9 cellular contexts compared by ENCODE assay signal in genomic region chr6:4021862-4022715, GRCh38. TPM values are rescaled to one million over a fixed set of nuclear protein-coding genes. Genes with fewer than 3 reads are reported as not detected.
DNase-seq lines count a peak whose midpoint lies in the region; ATAC-seq, FAIRE-seq and TF ChIP-seq lines count a peak whose summit lies in the region.
"Had no signal": no experiment of that assay in that cellular context is flagged by ENCODE, and none has a peak within 500 bp of the region (broad histone marks: within the 10 kb centered on the region; RNA-seq: fewer than 3 reads in every experiment).

No MANE protein-coding gene starts in this region.

- peak overlapping the region; percentile 86 for H3K4me2 ChIP-seq in SU-DHL-6 (ENCODE audit: low read depth, low read length, poor library complexity, severe bottlenecking)

- peak overlapping the region; percentile 97 for H3K27ac Mint-ChIP-seq in activated CD4-positive, alpha-beta T cell treated with anti-CD3 and anti-CD28 coated beads for 36 hours

- no peak for FAIRE-seq in pancreas (lab: Jason Lieb, UNC)

- intact Hi-C loops in activated CD4-positive, alpha-beta T cell treated with anti-CD3 and anti-CD28 coated beads for 36 hours (cut with DNase I, micrococcal nuclease) = loop anchor here (1.0 to 5.0 kb wide), 9 partner anchors 37 to 1257 kb away; partner anchors contain the start of genes BPHL (in 1 of the 2), CDYL (in 1 of the 2), LYRM4 (in 1 of the 2) and RIPK1 (in 1 of the 2)
- intact Hi-C loops in pancreas (cut with DNase I) = no loop called here

- POLR2A ChIA-PET in activated CD4-positive, alpha-beta T cell treated with anti-CD3 and anti-CD28 coated beads for 36 hours (lab: Charles Lee) = interaction anchor here (0.5 to 1.3 kb wide), 9 partner anchors 37 to 940 kb away, joined by 3 to 13 read pairs (median 3); no protein-coding TSS in a partner anchor

- H3K79me2 ChIP-seq in SU-DHL-6 (ENCODE audit: insufficient read depth, low read length) = peaks cover 69% of the 10 kb centered on the region

- peaks cover 49% of the 10 kb centered on the region for H3K4me1 Mint-ChIP-seq in activated CD4-positive, alpha-beta T cell treated with anti-CD3 and anti-CD28 coated beads for 36 hours

- H3K4me3 Mint-ChIP-seq in activated CD4-positive, alpha-beta T cell treated with anti-CD3 and anti-CD28 coated beads for 36 hours = peak overlapping the region; percentile 95

- H3K27ac ChIP-seq in SU-DHL-6 (ENCODE audit: low read depth, low read length) (peak overlapping the region; percentile 78), pancreas (peak overlapping the region; percentile 92 to 97 (median 96))

- 1 to 3% methylated on average over 15 of the region's 15 CpGs for WGBS in pancreas, 2 donors

- CTCF ChIA-PET in activated CD4-positive, alpha-beta T cell treated with anti-CD3 and anti-CD28 coated beads for 36 hours (lab: Charles Lee) = interaction anchor here (0.7 to 2.0 kb wide), 10 partner anchors 11 to 156 kb away, joined by 3 to 10 read pairs (median 4); no protein-coding TSS in a partner anchor

- H3K36me3 ChIP-seq in SU-DHL-6 (ENCODE audit: low read length) (peaks cover 13% of the 10 kb centered on the region; the same call in 1 of the 2 replicates), pancreas (no peaks in the 10 kb centered on the region)

- H3F3A ChIP-seq in SU-DHL-6 (ENCODE audit: insufficient read depth) = peaks cover 29% of the 10 kb centered on the region

- H3K9me2 ChIP-seq in SU-DHL-6 (replicated peaks; ENCODE audit: insufficient read depth, low read length) = no peaks in the 10 kb centered on the region

- no peak for DNase-seq in activated CD4-positive, alpha-beta T cell treated with anti-CD3 and anti-CD28 coated beads for 36 hours
- DNase-seq in activated CD4-positive, alpha-beta T cell treated with anti-CD3 and anti-CD28 coated beads for 1 hour = no peak
- DNase-seq in fibroblast of peridontal ligament (ENCODE audit: extremely low read depth) (peak; percentile 25), pancreas (no peak), NCI-H2227 treated with DMSO at 0.1 percent for 48 hours (lab: John Stamatoyannopoulos, UW) (no peak)

- H3K27me3 Mint-ChIP-seq in activated CD4-positive, alpha-beta T cell treated with anti-CD3 and anti-CD28 coated beads for 36 hours = no peaks in the 10 kb centered on the region

- peaks cover 33% of the 10 kb centered on the region for H3K36me3 Mint-ChIP-seq in activated CD4-positive, alpha-beta T cell treated with anti-CD3 and anti-CD28 coated beads for 36 hours (ENCODE audit: low read depth)

- H3K27me3 ChIP-seq in SU-DHL-6 (ENCODE audit: low read length) (no peaks in the 10 kb centered on the region), pancreas (no peaks in the 10 kb centered on the region)

- no peak for TF ChIP-seq CTCF in SU-DHL-6 (IDR thresholded peaks at IDR 0.05; ENCODE audit: insufficient read depth, low read length, poor library complexity, severe bottlenecking)
- no peak for TF ChIP-seq CTCF in pancreas (IDR thresholded peaks at IDR 0.05)

- H3K9ac ChIP-seq in SU-DHL-6 (ENCODE audit: low read length) = peak overlapping the region; percentile 85

- H3K9me3 ChIP-seq in SU-DHL-6 (ENCODE audit: insufficient read depth, low read length) = no peaks in the 10 kb centered on the region
- H3K9me3 ChIP-seq in pancreas = no peaks in the 10 kb centered on the region

- peaks cover 12 to 44% (median 31%) of the 10 kb centered on the region in 3 donors for H3K4me1 ChIP-seq in pancreas

- peaks cover 42% of the 10 kb centered on the region for H4K20me1 ChIP-seq in SU-DHL-6 (ENCODE audit: low read depth, low read length)

- H3K4me3 ChIP-seq in SU-DHL-6 (ENCODE audit: insufficient read depth, low read length, poor library complexity, severe bottlenecking) = peak overlapping the region; percentile 71
- H3K4me3 ChIP-seq in pancreas = peak overlapping the region; percentile 64 to 81 (median 70)

- H3K9me3 Mint-ChIP-seq in activated CD4-positive, alpha-beta T cell treated with anti-CD3 and anti-CD28 coated beads for 36 hours (ENCODE audit: low read depth) = no peaks in the 10 kb centered on the region

- peak; percentile 0 for ATAC-seq in activated CD4-positive, alpha-beta T cell treated with anti-CD3 and anti-CD28 coated beads for 36 hours
- peak; percentile 9 for ATAC-seq in HG03095 (IDR thresholded peaks at IDR 0.05; ENCODE audit: unreplicated experiment)
- peak in 3 of 4 donors; percentile 1 to 5 (median 3) for ATAC-seq in pancreas
- no peak for ATAC-seq in GM18870 (IDR thresholded peaks at IDR 0.05; ENCODE audit: unreplicated experiment)

- H2AFZ ChIP-seq in SU-DHL-6 (ENCODE audit: low read depth, low read length, severe bottlenecking) = no peak overlapping the region

RNA-seq across cellular contexts. Expression of gene FAM217A, which starts 56.8 kb away (rescaled TPM):
- not detected for total RNA-seq in activated CD4-positive, alpha-beta T cell treated with anti-CD3 and anti-CD28 coated beads for 36 hours
- total RNA-seq in pancreas = 1 to 10 TPM in 1 of 6 donors, under 1 TPM in 4, not detected in 1; 0.09 to 1.3 (median 0.32) TPM
- 1 to 10 TPM in 1 of 2 donors, under 1 TPM in 1; 0.76 to 1.2 TPM for polyA plus RNA-seq in pancreas
- total RNA-seq: myocyte had no signal

Comparison
In these comparisons a context has a peak if more than half of its experiments do, and no peak if none do; other contexts are left out.
1. intact Hi-C loops: an anchor here in activated CD4-positive, alpha-beta T cell treated with anti-CD3 and anti-CD28 coated beads for 36 hours (1.0 to 5.0 kb wide); none called in pancreas.